Comparison of ENCODE assay signal across 8 cellular contexts in genomic region chr7:83410989-83411591, GRCh38.
A peak's percentile ranks its signal among the peaks of the same experiment; 100 is the strongest.
DNase-seq lines count a peak whose midpoint lies in the region; ATAC-seq and TF ChIP-seq lines count a peak whose summit lies in the region.

No MANE protein-coding gene starts in this region.

- H3K9ac ChIP-seq in KMS-11 = no peak overlapping the region

- H3K4me3 ChIP-seq in GM12865 (ENCODE audit: low read depth, low read length) (no peak overlapping the region), KMS-11 (IDR thresholded peaks at IDR 0.05; ENCODE audit: insufficient read depth, low read depth, low read length) (no peak overlapping the region)

- ATAC-seq in GM18498 (IDR thresholded peaks at IDR 0.05; ENCODE audit: unreplicated experiment) = no peak

- DNase-seq in GM12865 (ENCODE audit: low read depth) = peak; percentile 66
- peak; percentile 35 for DNase-seq in RPMI7951 (ENCODE audit: low read depth)
- DNase-seq in fibroblast of gingiva (ENCODE audit: low read depth) = peak; percentile 42
- DNase-seq in putamen (ENCODE audit: low spot score) = peak; percentile 36
- no peak for DNase-seq in stimulated activated naive CD4-positive, alpha-beta T cell (lab: John Stamatoyannopoulos, UW)

- H4K20me1 ChIP-seq in KMS-11 (ENCODE audit: insufficient read depth) = no peaks in the 10 kb centered on the region

- no peak overlapping the region for H2AFZ ChIP-seq in KMS-11 (ENCODE audit: low read depth)

- no peaks in the 10 kb centered on the region for H3K27me3 ChIP-seq in KMS-11 (ENCODE audit: insufficient read depth, low read depth)

- TF ChIP-seq CTCF in 22Rv1 (IDR thresholded peaks at IDR 0.05) (peak; percentile 94), GM12865 (IDR thresholded peaks at IDR 0.05; ENCODE audit: insufficient read depth, low read depth, low read length, missing control alignments) (peak; percentile 49), KMS-11 (conservative IDR thresholded peaks at IDR 0.05; ENCODE audit: low read depth, low read length) (peak; percentile 77)

- no peak overlapping the region for H3K4me2 ChIP-seq in KMS-11

- H3K36me3 ChIP-seq in KMS-11 (ENCODE audit: insufficient read depth) = no peaks in the 10 kb centered on the region

- H3K4me1 ChIP-seq in KMS-11 (ENCODE audit: low read depth, poor library complexity, severe bottlenecking) = no peaks in the 10 kb centered on the region

- no peaks in the 10 kb centered on the region for H3K79me2 ChIP-seq in KMS-11 (ENCODE audit: insufficient read depth, low read depth)

- no peak overlapping the region for H3K27ac ChIP-seq in 22Rv1
- no peak overlapping the region for H3K27ac ChIP-seq in KMS-11

Comparison
In these comparisons a context has a peak if more than half of its experiments do, and no peak if none do; other contexts are left out.
1. DNase-seq: peak in GM12865 (single experiment), RPMI7951 (single experiment), fibroblast of gingiva (single experiment) and putamen (single experiment); none in stimulated activated naive CD4-positive, alpha-beta T cell (0 of 6).
2. Peak in every context shown above with its lines, with median percentiles within 50 percentile points of each other: CTCF ChIP-seq.